Comparison of ENCODE assay signal across 12 cellular contexts in the genomic region with DNA sequence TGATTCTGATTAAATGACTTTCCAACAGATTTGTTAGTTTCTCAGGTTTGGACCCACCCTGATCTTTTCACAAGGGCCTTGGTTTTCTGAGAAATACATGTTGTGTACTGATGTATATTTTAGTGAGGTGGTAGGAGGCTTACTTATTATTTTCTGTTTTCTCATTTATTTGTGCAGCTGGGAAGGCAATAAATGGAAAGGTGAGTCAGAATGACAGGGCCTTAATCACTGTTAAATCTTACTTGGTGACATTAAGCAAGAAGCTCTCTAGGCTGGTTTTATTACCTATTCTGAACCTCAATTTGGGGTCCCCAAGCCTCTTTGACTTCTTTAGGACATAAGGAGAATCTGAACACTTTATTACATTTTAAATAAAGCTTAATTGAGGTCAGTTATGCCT.
"Had no signal": no experiment of that assay in that cellular context is flagged by ENCODE, and none has a peak within 500 bp of the region (broad histone marks: within the 10 kb centered on the region; RNA-seq: fewer than 3 reads in every experiment).

No MANE protein-coding gene starts in this region.

- H3K27me3 ChIP-seq: thyroid gland had no signal

- H3K9me3 ChIP-seq: lower lobe of right lung, thyroid gland had no signal

- H3K4me1 ChIP-seq: lower lobe of right lung, thyroid gland had no signal

- ATAC-seq: activated CD4-positive, alpha-beta T cell treated with anti-CD3 and anti-CD28 coated beads for 36 hours; activated CD8-positive, alpha-beta T cell treated with anti-CD3 and anti-CD28 coated beads, Interleukin-2, amount 10 ng/mL, durations not matched to agents 7 days and 5 days; lower lobe of right lung had no signal

- H3K27ac Mint-ChIP-seq: activated CD4-positive, alpha-beta T cell treated with anti-CD3 and anti-CD28 coated beads for 36 hours; activated CD8-positive, alpha-beta T cell treated with anti-CD3 and anti-CD28 coated beads, Interleukin-2, amount 10 ng/mL, durations not matched to agents 7 days and 5 days had no signal

- H3K4me3 ChIP-seq: lower lobe of right lung, thyroid gland had no signal

- DNase-seq: activated CD4-positive, alpha-beta T cell treated with anti-CD3 and anti-CD28 coated beads for 36 hours; activated CD8-positive, alpha-beta memory T cell treated with anti-CD3 and anti-CD28 coated beads, Interleukin-2, amount 50 U/mL, for 48 hours; activated CD8-positive, alpha-beta T cell treated with anti-CD3 and anti-CD28 coated beads, Interleukin-2, amount 10 ng/mL, durations not matched to agents 7 days and 5 days; activated naive CD4-positive, alpha-beta T cell; aorta; hypothalamus; lower lobe of right lung; midbrain; small intestine; T1000; thyroid gland; WERI-Rb-1 had no signal

- H3K36me3 ChIP-seq: lower lobe of right lung, thyroid gland, WERI-Rb-1 had no signal

- H3K27ac ChIP-seq: lower lobe of right lung, thyroid gland, WERI-Rb-1 had no signal

- H3K4me3 Mint-ChIP-seq: activated CD4-positive, alpha-beta T cell treated with anti-CD3 and anti-CD28 coated beads for 36 hours; activated CD8-positive, alpha-beta T cell treated with anti-CD3 and anti-CD28 coated beads, Interleukin-2, amount 10 ng/mL, durations not matched to agents 7 days and 5 days had no signal

- H3K4me1 Mint-ChIP-seq: activated CD4-positive, alpha-beta T cell treated with anti-CD3 and anti-CD28 coated beads for 36 hours had no signal
